ENCODE assay signal across 1 cellular context in the genomic region with DNA sequence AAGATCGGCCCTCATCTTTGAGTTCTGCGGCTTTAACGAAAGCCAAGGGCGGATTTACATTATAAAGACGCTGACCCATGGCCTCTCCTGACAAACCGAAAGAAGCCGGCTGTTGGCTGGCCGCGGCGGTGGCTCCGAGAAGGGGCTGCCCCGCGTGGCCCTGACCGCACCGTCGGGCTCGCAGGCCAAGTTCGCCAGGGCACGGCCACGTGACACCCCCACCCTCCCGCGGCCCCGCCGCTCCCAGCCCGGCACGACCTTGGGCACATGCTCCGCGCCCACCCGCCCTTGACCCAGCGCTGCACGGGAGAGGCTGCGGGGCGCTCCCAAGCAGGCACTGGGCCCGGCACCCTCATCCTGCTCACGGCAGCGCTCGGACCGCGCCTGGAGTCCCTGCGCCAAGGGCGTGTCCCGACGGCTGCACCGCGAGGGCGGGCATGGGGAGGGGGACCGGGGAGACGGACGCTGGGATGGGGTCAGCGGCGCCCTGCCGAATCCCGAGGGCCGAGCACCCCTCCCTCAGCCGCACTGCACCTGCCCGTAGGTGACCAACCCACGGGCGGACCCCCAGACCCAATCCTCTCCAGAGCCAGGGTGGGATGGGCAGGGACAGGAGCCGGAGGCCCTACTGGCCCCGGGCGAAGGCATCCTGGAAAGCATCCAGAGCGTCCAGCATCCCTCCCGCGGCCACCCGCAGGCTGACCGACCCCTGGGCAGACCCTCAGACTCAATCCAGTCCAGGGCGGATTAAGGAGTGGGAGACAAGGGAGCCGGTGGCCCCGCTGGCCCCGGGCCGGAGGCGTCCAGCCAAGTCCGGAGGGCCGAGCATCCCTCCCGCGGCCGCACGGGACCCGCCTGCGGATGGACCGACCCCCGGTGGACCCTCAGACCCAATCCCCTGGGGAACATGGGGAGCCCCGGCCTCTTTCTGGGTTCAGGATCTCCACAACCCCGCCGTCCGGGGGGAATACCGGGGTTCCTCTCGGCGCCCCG.
A peak's percentile ranks its signal among the peaks of the same experiment; 100 is the strongest.
TF ChIP-seq lines count a peak whose summit lies in the region.

No MANE protein-coding gene starts in this region.

TF ChIP-seq in K562, 482 proteins besides CTCF, POLR2A, EP300 and RAD21 (continued from another document and continues in another):
- TF ChIP-seq, protein P1, sequence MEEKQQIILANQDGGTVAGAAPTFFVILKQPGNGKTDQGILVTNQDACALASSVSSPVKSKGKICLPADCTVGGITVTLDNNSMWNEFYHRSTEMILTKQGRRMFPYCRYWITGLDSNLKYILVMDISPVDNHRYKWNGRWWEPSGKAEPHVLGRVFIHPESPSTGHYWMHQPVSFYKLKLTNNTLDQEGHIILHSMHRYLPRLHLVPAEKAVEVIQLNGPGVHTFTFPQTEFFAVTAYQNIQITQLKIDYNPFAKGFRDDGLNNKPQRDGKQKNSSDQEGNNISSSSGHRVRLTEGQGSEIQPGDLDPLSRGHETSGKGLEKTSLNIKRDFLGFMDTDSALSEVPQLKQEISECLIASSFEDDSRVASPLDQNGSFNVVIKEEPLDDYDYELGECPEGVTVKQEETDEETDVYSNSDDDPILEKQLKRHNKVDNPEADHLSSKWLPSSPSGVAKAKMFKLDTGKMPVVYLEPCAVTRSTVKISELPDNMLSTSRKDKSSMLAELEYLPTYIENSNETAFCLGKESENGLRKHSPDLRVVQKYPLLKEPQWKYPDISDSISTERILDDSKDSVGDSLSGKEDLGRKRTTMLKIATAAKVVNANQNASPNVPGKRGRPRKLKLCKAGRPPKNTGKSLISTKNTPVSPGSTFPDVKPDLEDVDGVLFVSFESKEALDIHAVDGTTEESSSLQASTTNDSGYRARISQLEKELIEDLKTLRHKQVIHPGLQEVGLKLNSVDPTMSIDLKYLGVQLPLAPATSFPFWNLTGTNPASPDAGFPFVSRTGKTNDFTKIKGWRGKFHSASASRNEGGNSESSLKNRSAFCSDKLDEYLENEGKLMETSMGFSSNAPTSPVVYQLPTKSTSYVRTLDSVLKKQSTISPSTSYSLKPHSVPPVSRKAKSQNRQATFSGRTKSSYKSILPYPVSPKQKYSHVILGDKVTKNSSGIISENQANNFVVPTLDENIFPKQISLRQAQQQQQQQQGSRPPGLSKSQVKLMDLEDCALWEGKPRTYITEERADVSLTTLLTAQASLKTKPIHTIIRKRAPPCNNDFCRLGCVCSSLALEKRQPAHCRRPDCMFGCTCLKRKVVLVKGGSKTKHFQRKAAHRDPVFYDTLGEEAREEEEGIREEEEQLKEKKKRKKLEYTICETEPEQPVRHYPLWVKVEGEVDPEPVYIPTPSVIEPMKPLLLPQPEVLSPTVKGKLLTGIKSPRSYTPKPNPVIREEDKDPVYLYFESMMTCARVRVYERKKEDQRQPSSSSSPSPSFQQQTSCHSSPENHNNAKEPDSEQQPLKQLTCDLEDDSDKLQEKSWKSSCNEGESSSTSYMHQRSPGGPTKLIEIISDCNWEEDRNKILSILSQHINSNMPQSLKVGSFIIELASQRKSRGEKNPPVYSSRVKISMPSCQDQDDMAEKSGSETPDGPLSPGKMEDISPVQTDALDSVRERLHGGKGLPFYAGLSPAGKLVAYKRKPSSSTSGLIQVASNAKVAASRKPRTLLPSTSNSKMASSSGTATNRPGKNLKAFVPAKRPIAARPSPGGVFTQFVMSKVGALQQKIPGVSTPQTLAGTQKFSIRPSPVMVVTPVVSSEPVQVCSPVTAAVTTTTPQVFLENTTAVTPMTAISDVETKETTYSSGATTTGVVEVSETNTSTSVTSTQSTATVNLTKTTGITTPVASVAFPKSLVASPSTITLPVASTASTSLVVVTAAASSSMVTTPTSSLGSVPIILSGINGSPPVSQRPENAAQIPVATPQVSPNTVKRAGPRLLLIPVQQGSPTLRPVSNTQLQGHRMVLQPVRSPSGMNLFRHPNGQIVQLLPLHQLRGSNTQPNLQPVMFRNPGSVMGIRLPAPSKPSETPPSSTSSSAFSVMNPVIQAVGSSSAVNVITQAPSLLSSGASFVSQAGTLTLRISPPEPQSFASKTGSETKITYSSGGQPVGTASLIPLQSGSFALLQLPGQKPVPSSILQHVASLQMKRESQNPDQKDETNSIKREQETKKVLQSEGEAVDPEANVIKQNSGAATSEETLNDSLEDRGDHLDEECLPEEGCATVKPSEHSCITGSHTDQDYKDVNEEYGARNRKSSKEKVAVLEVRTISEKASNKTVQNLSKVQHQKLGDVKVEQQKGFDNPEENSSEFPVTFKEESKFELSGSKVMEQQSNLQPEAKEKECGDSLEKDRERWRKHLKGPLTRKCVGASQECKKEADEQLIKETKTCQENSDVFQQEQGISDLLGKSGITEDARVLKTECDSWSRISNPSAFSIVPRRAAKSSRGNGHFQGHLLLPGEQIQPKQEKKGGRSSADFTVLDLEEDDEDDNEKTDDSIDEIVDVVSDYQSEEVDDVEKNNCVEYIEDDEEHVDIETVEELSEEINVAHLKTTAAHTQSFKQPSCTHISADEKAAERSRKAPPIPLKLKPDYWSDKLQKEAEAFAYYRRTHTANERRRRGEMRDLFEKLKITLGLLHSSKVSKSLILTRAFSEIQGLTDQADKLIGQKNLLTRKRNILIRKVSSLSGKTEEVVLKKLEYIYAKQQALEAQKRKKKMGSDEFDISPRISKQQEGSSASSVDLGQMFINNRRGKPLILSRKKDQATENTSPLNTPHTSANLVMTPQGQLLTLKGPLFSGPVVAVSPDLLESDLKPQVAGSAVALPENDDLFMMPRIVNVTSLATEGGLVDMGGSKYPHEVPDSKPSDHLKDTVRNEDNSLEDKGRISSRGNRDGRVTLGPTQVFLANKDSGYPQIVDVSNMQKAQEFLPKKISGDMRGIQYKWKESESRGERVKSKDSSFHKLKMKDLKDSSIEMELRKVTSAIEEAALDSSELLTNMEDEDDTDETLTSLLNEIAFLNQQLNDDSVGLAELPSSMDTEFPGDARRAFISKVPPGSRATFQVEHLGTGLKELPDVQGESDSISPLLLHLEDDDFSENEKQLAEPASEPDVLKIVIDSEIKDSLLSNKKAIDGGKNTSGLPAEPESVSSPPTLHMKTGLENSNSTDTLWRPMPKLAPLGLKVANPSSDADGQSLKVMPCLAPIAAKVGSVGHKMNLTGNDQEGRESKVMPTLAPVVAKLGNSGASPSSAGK (IDR thresholded peaks at IDR 0.05), result peak; percentile 79
- TF ChIP-seq MTA1 (IDR thresholded peaks at IDR 0.05; ENCODE audit: borderline replicate concordance) (no peak), SIN3B (IDR thresholded peaks at IDR 0.05; ENCODE audit: low read depth) (no peak), SMAD2 (IDR thresholded peaks at IDR 0.05; ENCODE audit: low read depth, low read length) (no peak), PCBP1 (IDR thresholded peaks at IDR 0.05; ENCODE audit: low read depth, low read length, poor library complexity, severe bottlenecking) (peak; percentile 39), RAD51 (IDR thresholded peaks at IDR 0.05; ENCODE audit: borderline replicate concordance, low read depth) (peak; percentile 67; the same call in 1 of the 2 replicates), TEAD1 (CRISPR knock-in tag; IDR thresholded peaks at IDR 0.05) (0 out of 4 replicates have a peak, but pooled peaks of 1 of the 2 experiments have one; percentile 62), SP1 (CRISPR knock-in tag; IDR thresholded peaks at IDR 0.05) (no peak), HOXB6 (CRISPR knock-in tag; IDR thresholded peaks at IDR 0.05; ENCODE audit: borderline replicate concordance) (no peak), CBFA2T2 (conservative IDR thresholded peaks at IDR 0.05) (0 out of 2 replicates have a peak, but pooled peaks have one; percentile 6), NELFE (IDR thresholded peaks at IDR 0.05; ENCODE audit: insufficient read depth, insufficient read length) (no peak), ZKSCAN8 (CRISPR knock-in tag; IDR thresholded peaks at IDR 0.05) (no peak), RBM15 (IDR thresholded peaks at IDR 0.05; ENCODE audit: insufficient read depth, low read length) (no peak), L3MBTL2 (IDR thresholded peaks at IDR 0.05) (peak; percentile 68; the same call in 1 of the 2 replicates), ZNF583 (CRISPR knock-in tag; IDR thresholded peaks at IDR 0.05) (no peak), ZNF696 (CRISPR knock-in tag; conservative IDR thresholded peaks at IDR 0.05) (no peak), ZBTB7A (IDR thresholded peaks at IDR 0.05; ENCODE audit: borderline replicate concordance, control insufficient read depth, low read depth, low read length) (peak; percentile 63; the same call in 1 of the 2 replicates), COPS2 (conservative IDR thresholded peaks at IDR 0.05) (no peak), YY1 (IDR thresholded peaks at IDR 0.05; ENCODE audit: borderline replicate concordance in 1 of 3, control insufficient read depth in 1 of 3, extremely low read depth in 1 of 3, insufficient read depth in 3 of 3, insufficient read length in 1 of 3, insufficient replicate concordance in 2 of 3, low read depth in 1 of 3, low read length in 2 of 3) (no peak)
- TF ChIP-seq, protein P2, sequence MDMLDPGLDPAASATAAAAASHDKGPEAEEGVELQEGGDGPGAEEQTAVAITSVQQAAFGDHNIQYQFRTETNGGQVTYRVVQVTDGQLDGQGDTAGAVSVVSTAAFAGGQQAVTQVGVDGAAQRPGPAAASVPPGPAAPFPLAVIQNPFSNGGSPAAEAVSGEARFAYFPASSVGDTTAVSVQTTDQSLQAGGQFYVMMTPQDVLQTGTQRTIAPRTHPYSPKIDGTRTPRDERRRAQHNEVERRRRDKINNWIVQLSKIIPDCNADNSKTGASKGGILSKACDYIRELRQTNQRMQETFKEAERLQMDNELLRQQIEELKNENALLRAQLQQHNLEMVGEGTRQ (CRISPR knock-in tag; IDR thresholded peaks at IDR 0.05), result peak; percentile 79
- TF ChIP-seq, protein P3, sequence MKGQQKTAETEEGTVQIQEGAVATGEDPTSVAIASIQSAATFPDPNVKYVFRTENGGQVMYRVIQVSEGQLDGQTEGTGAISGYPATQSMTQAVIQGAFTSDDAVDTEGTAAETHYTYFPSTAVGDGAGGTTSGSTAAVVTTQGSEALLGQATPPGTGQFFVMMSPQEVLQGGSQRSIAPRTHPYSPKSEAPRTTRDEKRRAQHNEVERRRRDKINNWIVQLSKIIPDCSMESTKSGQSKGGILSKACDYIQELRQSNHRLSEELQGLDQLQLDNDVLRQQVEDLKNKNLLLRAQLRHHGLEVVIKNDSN (CRISPR knock-in tag; IDR thresholded peaks at IDR 0.05), result peak; percentile 85
- TF ChIP-seq, protein P4, sequence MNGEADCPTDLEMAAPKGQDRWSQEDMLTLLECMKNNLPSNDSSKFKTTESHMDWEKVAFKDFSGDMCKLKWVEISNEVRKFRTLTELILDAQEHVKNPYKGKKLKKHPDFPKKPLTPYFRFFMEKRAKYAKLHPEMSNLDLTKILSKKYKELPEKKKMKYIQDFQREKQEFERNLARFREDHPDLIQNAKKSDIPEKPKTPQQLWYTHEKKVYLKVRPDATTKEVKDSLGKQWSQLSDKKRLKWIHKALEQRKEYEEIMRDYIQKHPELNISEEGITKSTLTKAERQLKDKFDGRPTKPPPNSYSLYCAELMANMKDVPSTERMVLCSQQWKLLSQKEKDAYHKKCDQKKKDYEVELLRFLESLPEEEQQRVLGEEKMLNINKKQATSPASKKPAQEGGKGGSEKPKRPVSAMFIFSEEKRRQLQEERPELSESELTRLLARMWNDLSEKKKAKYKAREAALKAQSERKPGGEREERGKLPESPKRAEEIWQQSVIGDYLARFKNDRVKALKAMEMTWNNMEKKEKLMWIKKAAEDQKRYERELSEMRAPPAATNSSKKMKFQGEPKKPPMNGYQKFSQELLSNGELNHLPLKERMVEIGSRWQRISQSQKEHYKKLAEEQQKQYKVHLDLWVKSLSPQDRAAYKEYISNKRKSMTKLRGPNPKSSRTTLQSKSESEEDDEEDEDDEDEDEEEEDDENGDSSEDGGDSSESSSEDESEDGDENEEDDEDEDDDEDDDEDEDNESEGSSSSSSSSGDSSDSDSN (IDR thresholded peaks at IDR 0.05; ENCODE audit: borderline replicate concordance in 1 of 2, low read depth in 2 of 2, low read length in 2 of 2), result peak in 1 of 2 experiments; percentile 49; a peak in 1 of 4 replicates
- TF ChIP-seq, protein P5, sequence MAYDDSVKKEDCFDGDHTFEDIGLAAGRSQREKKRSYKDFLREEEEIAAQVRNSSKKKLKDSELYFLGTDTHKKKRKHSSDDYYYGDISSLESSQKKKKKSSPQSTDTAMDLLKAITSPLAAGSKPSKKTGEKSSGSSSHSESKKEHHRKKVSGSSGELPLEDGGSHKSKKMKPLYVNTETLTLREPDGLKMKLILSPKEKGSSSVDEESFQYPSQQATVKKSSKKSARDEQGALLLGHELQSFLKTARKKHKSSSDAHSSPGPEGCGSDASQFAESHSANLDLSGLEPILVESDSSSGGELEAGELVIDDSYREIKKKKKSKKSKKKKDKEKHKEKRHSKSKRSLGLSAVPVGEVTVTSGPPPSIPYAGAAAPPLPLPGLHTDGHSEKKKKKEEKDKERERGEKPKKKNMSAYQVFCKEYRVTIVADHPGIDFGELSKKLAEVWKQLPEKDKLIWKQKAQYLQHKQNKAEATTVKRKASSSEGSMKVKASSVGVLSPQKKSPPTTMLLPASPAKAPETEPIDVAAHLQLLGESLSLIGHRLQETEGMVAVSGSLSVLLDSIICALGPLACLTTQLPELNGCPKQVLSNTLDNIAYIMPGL (CRISPR knock-in tag; IDR thresholded peaks at IDR 0.05), result no peak; the same call in 1 of the 2 replicates
- TF ChIP-seq, protein P6, sequence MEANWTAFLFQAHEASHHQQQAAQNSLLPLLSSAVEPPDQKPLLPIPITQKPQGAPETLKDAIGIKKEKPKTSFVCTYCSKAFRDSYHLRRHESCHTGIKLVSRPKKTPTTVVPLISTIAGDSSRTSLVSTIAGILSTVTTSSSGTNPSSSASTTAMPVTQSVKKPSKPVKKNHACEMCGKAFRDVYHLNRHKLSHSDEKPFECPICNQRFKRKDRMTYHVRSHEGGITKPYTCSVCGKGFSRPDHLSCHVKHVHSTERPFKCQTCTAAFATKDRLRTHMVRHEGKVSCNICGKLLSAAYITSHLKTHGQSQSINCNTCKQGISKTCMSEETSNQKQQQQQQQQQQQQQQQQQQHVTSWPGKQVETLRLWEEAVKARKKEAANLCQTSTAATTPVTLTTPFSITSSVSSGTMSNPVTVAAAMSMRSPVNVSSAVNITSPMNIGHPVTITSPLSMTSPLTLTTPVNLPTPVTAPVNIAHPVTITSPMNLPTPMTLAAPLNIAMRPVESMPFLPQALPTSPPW (CRISPR knock-in tag; IDR thresholded peaks at IDR 0.05), result peak; percentile 44
- TF ChIP-seq, protein P7, sequence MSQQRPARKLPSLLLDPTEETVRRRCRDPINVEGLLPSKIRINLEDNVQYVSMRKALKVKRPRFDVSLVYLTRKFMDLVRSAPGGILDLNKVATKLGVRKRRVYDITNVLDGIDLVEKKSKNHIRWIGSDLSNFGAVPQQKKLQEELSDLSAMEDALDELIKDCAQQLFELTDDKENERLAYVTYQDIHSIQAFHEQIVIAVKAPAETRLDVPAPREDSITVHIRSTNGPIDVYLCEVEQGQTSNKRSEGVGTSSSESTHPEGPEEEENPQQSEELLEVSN (IDR thresholded peaks at IDR 0.05; ENCODE audit: borderline replicate concordance in 1 of 2, extremely low read depth in 1 of 2, insufficient read depth in 1 of 2, insufficient read length in 1 of 2, low read depth in 1 of 2, low read length in 1 of 2, poor library complexity in 1 of 2, severe bottlenecking in 1 of 2), result peak in 1 of 2 experiments; percentile 85
- TF ChIP-seq, protein P8, sequence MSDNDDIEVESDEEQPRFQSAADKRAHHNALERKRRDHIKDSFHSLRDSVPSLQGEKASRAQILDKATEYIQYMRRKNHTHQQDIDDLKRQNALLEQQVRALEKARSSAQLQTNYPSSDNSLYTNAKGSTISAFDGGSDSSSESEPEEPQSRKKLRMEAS (CRISPR knock-in tag; IDR thresholded peaks at IDR 0.05), result peak; percentile 90
- TF ChIP-seq, protein P9, sequence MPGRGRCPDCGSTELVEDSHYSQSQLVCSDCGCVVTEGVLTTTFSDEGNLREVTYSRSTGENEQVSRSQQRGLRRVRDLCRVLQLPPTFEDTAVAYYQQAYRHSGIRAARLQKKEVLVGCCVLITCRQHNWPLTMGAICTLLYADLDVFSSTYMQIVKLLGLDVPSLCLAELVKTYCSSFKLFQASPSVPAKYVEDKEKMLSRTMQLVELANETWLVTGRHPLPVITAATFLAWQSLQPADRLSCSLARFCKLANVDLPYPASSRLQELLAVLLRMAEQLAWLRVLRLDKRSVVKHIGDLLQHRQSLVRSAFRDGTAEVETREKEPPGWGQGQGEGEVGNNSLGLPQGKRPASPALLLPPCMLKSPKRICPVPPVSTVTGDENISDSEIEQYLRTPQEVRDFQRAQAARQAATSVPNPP (IDR thresholded peaks at IDR 0.05; ENCODE audit: borderline replicate concordance, insufficient read depth, insufficient read length), result no peak
